27 cellular contexts compared by ENCODE assay signal in genomic region chr6:89284963-89285735, GRCh38.
"Had no signal": no experiment of that assay in that cellular context is flagged by ENCODE, and none has a peak within 500 bp of the region (broad histone marks: within the 10 kb centered on the region; RNA-seq: fewer than 3 reads in every experiment).

No MANE protein-coding gene starts in this region.

- H3K9me3 Mint-ChIP-seq: activated CD8-positive, alpha-beta T cell treated with anti-CD3 and anti-CD28 coated beads for 36 hours; activated naive CD4-positive, alpha-beta T cell treated with anti-CD3 and anti-CD28 coated beads, Interleukin-2, amount 50 U/mL, for 24 hours; activated T-cell treated with anti-CD3 and anti-CD28 coated beads, Interleukin-2, amount 50 U/mL, for 24 hours; activated T-helper 1 cell treated with anti-CD3 and anti-CD28 coated beads, Interleukin-12 subunit alpha, Interleukin-12 subunit beta, Interleukin-2, Interleukin-4 antibody, amounts not matched to agents 30 ng/mL and 10 ng/mL and 1 ng/mL, durations not matched to agents 14 hours and 24 hours and 36 hours had no signal

- H3K4me3 ChIP-seq: ascending aorta, MG63, SK-N-MC had no signal

- H3K27me3 ChIP-seq: ascending aorta, MG63 had no signal

- H3K27ac Mint-ChIP-seq: activated CD4-positive, alpha-beta T cell treated with anti-CD3 and anti-CD28 coated beads for 36 hours; activated CD8-positive, alpha-beta T cell treated with anti-CD3 and anti-CD28 coated beads for 36 hours; activated naive CD4-positive, alpha-beta T cell treated with anti-CD3 and anti-CD28 coated beads, Interleukin-2, amount 50 U/mL, for 24 hours; activated T-cell treated with anti-CD3 and anti-CD28 coated beads, Interleukin-2, amount 50 U/mL, for 24 hours; activated T-helper 1 cell treated with anti-CD3 and anti-CD28 coated beads, Interleukin-12 subunit alpha, Interleukin-12 subunit beta, Interleukin-2, Interleukin-4 antibody, amounts not matched to agents 30 ng/mL and 10 ng/mL and 1 ng/mL, durations not matched to agents 14 hours and 24 hours and 36 hours had no signal

- H3K4me1 Mint-ChIP-seq: activated CD4-positive, alpha-beta T cell treated with anti-CD3 and anti-CD28 coated beads for 36 hours; activated naive CD4-positive, alpha-beta T cell treated with anti-CD3 and anti-CD28 coated beads, Interleukin-2, amount 50 U/mL, for 24 hours had no signal

- H3K27ac ChIP-seq: ascending aorta, brain microvascular endothelial cell, KMS-11, SK-N-MC, VCaP had no signal

- DNase-seq: activated CD4-positive, alpha-beta T cell treated with anti-CD3 and anti-CD28 coated beads for 36 hours; activated CD4-positive, alpha-beta T cell treated with anti-CD3 and anti-CD28 coated beads, Interleukin-2, amount 50 U/mL, for 1 hour; activated CD8-positive, alpha-beta T cell treated with anti-CD3 and anti-CD28 coated beads for 36 hours; activated effector memory CD4-positive, alpha-beta T cell treated with Interleukin-2 at 50 U/mL for 16 hours; activated naive CD4-positive, alpha-beta T cell; activated T-cell treated with anti-CD3 and anti-CD28 coated beads, Interleukin-2, amount 50 U/mL, for 24 hours; brain microvascular endothelial cell; MG63; NCI-H1092 treated with DMSO at 0.1 percent for 48 hours; NCI-H1417 treated with DMSO at 0.1 percent for 48 hours; NCI-H1694; NCI-H2029 treated with DMSO at 0.1 percent for 48 hours; NCI-H345; NCI-H510A treated with DMSO at 0.1 percent for 48 hours; NCI-H69; NK-92 treated with Interleukin-12 subunit alpha and Interleukin-12 subunit beta, amount 100 ng/mL, for 24 hours; OCI-M1; RPMI8226; T-helper 1 cell had no signal

- H3K27me3 Mint-ChIP-seq: activated CD4-positive, alpha-beta T cell treated with anti-CD3 and anti-CD28 coated beads for 36 hours; activated CD8-positive, alpha-beta T cell treated with anti-CD3 and anti-CD28 coated beads for 36 hours; activated naive CD4-positive, alpha-beta T cell treated with anti-CD3 and anti-CD28 coated beads, Interleukin-2, amount 50 U/mL, for 24 hours; activated T-cell treated with anti-CD3 and anti-CD28 coated beads, Interleukin-2, amount 50 U/mL, for 24 hours had no signal

- H3K36me3 Mint-ChIP-seq: activated naive CD4-positive, alpha-beta T cell treated with anti-CD3 and anti-CD28 coated beads, Interleukin-2, amount 50 U/mL, for 24 hours had no signal

- H3K36me3 ChIP-seq: ascending aorta, brain microvascular endothelial cell, MG63 had no signal

- H3K4me3 Mint-ChIP-seq: activated CD4-positive, alpha-beta T cell treated with anti-CD3 and anti-CD28 coated beads for 36 hours; activated CD8-positive, alpha-beta T cell treated with anti-CD3 and anti-CD28 coated beads for 36 hours; activated naive CD4-positive, alpha-beta T cell treated with anti-CD3 and anti-CD28 coated beads, Interleukin-2, amount 50 U/mL, for 24 hours; activated T-cell treated with anti-CD3 and anti-CD28 coated beads, Interleukin-2, amount 50 U/mL, for 24 hours; activated T-helper 1 cell treated with anti-CD3 and anti-CD28 coated beads, Interleukin-12 subunit alpha, Interleukin-12 subunit beta, Interleukin-2, Interleukin-4 antibody, amounts not matched to agents 30 ng/mL and 10 ng/mL and 1 ng/mL, durations not matched to agents 14 hours and 24 hours and 36 hours had no signal

- H3K9me3 ChIP-seq: ascending aorta, MG63 had no signal

- ATAC-seq: activated CD4-positive, alpha-beta T cell treated with anti-CD3 and anti-CD28 coated beads for 36 hours; activated CD8-positive, alpha-beta T cell treated with anti-CD3 and anti-CD28 coated beads for 36 hours; Panc1; Right ventricle myocardium inferior had no signal

- H3K4me1 ChIP-seq: ascending aorta had no signal
